27 cellular contexts compared by ENCODE assay signal in the genomic region with DNA sequence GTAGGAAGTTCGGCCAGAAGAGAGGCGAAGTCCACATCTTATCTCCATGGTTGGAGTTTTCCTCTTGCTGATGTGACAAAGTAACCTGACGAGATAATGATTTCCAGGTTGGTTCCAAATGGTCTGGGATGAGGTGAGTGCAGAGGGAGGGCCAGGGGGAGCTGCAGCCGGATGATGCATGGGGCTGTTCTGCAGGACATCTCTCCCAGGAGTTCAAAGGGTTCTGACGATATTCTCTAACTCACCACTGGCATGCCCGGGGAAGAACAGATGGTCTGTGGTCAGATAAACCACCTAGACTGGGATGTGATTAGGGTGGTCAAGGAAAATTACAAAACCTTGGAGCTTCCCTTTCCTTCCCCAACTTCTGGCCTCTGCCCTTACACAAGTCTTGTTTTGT.
DNase-seq lines count a peak whose midpoint lies in the region; ATAC-seq and TF ChIP-seq lines count a peak whose summit lies in the region.
"Had no signal": no experiment of that assay in that cellular context is flagged by ENCODE, and none has a peak within 500 bp of the region (broad histone marks: within the 10 kb centered on the region; RNA-seq: fewer than 3 reads in every experiment).

No MANE protein-coding gene starts in this region.

- H3K23ac ChIP-seq in mesenchymal stem cell (ENCODE audit: low read length in 2 of 2), result no peak overlapping the region

- H3K36me3 ChIP-seq in mesenchymal stem cell (ENCODE audit: control insufficient read depth in 1 of 2, insufficient read depth in 2 of 2, low read depth in 1 of 2, low read length in 2 of 2), result no peaks in the 10 kb centered on the region
- H3K36me3 ChIP-seq: heart left ventricle, left ventricle myocardium inferior, neural progenitor cell, transverse colon had no signal

- no peak overlapping the region for H2AFZ ChIP-seq in mesenchymal stem cell (ENCODE audit: low read depth, low read length)
- H2AFZ ChIP-seq: GM23248, neural progenitor cell had no signal

- H2BK120ac ChIP-seq in mesenchymal stem cell (ENCODE audit: low read depth, low read length), result no peak overlapping the region

- peak overlapping the region; percentile 58 for H3K27ac Mint-ChIP-seq in type B pancreatic cell
- no peak overlapping the region for H3K27ac Mint-ChIP-seq in activated naive CD8-positive, alpha-beta T cell treated with anti-CD3 and anti-CD28 coated beads for 36 hours
- H3K27ac Mint-ChIP-seq: activated naive CD4-positive, alpha-beta T cell treated with anti-CD3 and anti-CD28 coated beads for 36 hours; CD4-positive, alpha-beta memory T cell; T-helper 17 cell had no signal

- no peak overlapping the region for H4K91ac ChIP-seq in mesenchymal stem cell (ENCODE audit: low read length)

- H2AK5ac ChIP-seq in mesenchymal stem cell (ENCODE audit: low read length, severe bottlenecking), result no peak overlapping the region

- no peak overlapping the region for H3K4me2 ChIP-seq in mesenchymal stem cell (ENCODE audit: low read length, poor library complexity, severe bottlenecking)
- H3K4me2 ChIP-seq: neural progenitor cell had no signal

- peak overlapping the region; percentile 33 for H4K8ac ChIP-seq in mesenchymal stem cell (ENCODE audit: low read length)

- H3K14ac ChIP-seq in mesenchymal stem cell (ENCODE audit: low read length in 2 of 2), result no peak overlapping the region

- no peak overlapping the region for H2BK15ac ChIP-seq in mesenchymal stem cell (ENCODE audit: low read depth, poor library complexity, severe bottlenecking)

- H3K27me3 ChIP-seq in mesenchymal stem cell (ENCODE audit: control insufficient read depth in 1 of 2, insufficient read depth in 1 of 2, low read length in 2 of 2), result peaks cover 0 to 13% of the 10 kb centered on the region in 2 experiments
- H3K27me3 ChIP-seq: neural progenitor cell, transverse colon had no signal

- TF ChIP-seq CTCF in astrocyte of the spinal cord (IDR thresholded peaks at IDR 0.05; ENCODE audit: low read depth, low read length), result no peak
- no peak for TF ChIP-seq CTCF in type B pancreatic cell (conservative IDR thresholded peaks at IDR 0.05)

- H3K9me3 Mint-ChIP-seq in type B pancreatic cell, result peaks cover 6% of the 10 kb centered on the region
- no peaks in the 10 kb centered on the region for H3K9me3 Mint-ChIP-seq in activated naive CD8-positive, alpha-beta T cell treated with anti-CD3 and anti-CD28 coated beads for 36 hours
- H3K9me3 Mint-ChIP-seq: activated naive CD4-positive, alpha-beta T cell treated with anti-CD3 and anti-CD28 coated beads for 36 hours; neural progenitor cell had no signal

- H2BK12ac ChIP-seq in mesenchymal stem cell (ENCODE audit: low read length in 2 of 2), result peak overlapping the region in 1 of 2 experiments; percentile 59

- in situ Hi-C loops in astrocyte of the spinal cord (cut with HindIII; ENCODE audit: low sequenced_read_pairs), result no loop called here

- H2BK5ac ChIP-seq in mesenchymal stem cell (ENCODE audit: low read depth, low read length, poor library complexity, severe bottlenecking), result no peak overlapping the region

- no peak for ATAC-seq in GM19395 (IDR thresholded peaks at IDR 0.05; ENCODE audit: unreplicated experiment)
- ATAC-seq: heart left ventricle, T-helper 17 cell had no signal

- no peaks in the 10 kb centered on the region for H3K79me1 ChIP-seq in mesenchymal stem cell (replicated peaks; ENCODE audit: low read length, poor library complexity, severe bottlenecking)

- DNase-seq in NCI-H82 (lab: John Stamatoyannopoulos, UW) (peak; percentile 22), NCI-H82 treated with DMSO at 0.1 percent for 48 hours (lab: John Stamatoyannopoulos, UW; ENCODE audit: unreplicated experiment) (no peak), astrocyte of the spinal cord (ENCODE audit: low read depth, low spot score) (peak; percentile 41), mesenchymal stem cell (peak; percentile 83), type B pancreatic cell (ENCODE audit: extremely low spot score, unreplicated experiment) (no peak), NOMO-1 treated with DMSO at 0.1 percent for 48 hours (lab: John Stamatoyannopoulos, UW; ENCODE audit: unreplicated experiment) (no peak)
- DNase-seq in activated naive CD8-positive, alpha-beta T cell treated with anti-CD3 and anti-CD28 coated beads for 36 hours, result no peak
- DNase-seq: activated CD4-positive, alpha-beta T cell treated with anti-CD3 and anti-CD28 coated beads for 48 hours; activated naive CD4-positive, alpha-beta T cell treated with anti-CD3 and anti-CD28 coated beads for 36 hours; activated T-cell treated with anti-CD3 and anti-CD28 coated beads, Interleukin-2, amount 50 U/mL, for 48 hours; aorta; CD4-positive, alpha-beta memory T cell; cerebellar nuclear complex; DMS 273 treated with DMSO at 0.1 percent for 48 hours; GM23248; heart left ventricle; left ventricle myocardium inferior; MV-4-11; NCI-H526; RPMI8226; T-helper 17 cell; transverse colon had no signal

- peaks cover 42% of the 10 kb centered on the region for H3K4me1 Mint-ChIP-seq in type B pancreatic cell (ENCODE audit: unreplicated experiment)
- H3K4me1 Mint-ChIP-seq in activated naive CD8-positive, alpha-beta T cell treated with anti-CD3 and anti-CD28 coated beads for 36 hours, result no peaks in the 10 kb centered on the region
- H3K4me1 Mint-ChIP-seq: CD4-positive, alpha-beta memory T cell; T-helper 17 cell had no signal

- no peak overlapping the region for H3K9ac ChIP-seq in mesenchymal stem cell (ENCODE audit: low read length)
- H3K9ac ChIP-seq: GM23248, neural progenitor cell had no signal

- no peaks in the 10 kb centered on the region for H3K9me3 ChIP-seq in mesenchymal stem cell (ENCODE audit: control insufficient read depth, low read length)
- H3K9me3 ChIP-seq: heart left ventricle, left ventricle myocardium inferior, transverse colon had no signal

- H3K27ac ChIP-seq in mesenchymal stem cell (ENCODE audit: low read length, poor library complexity, severe bottlenecking), result no peak overlapping the region
- H3K27ac ChIP-seq: 22Rv1, epithelial cell of prostate, GM23248, heart left ventricle, left ventricle myocardium inferior, neural progenitor cell, SK-N-MC, transverse colon had no signal

- no peak overlapping the region for H3K4me3 ChIP-seq in astrocyte of the spinal cord (ENCODE audit: low read depth, low read length)
- H3K4me3 ChIP-seq in mesenchymal stem cell (ENCODE audit: insufficient read depth in 1 of 2, low read depth in 1 of 2, low read length in 2 of 2), result no peak overlapping the region
- H3K4me3 ChIP-seq: GM23248, heart left ventricle, left ventricle myocardium inferior, neural progenitor cell, SK-N-MC, transverse colon had no signal

- H3K4ac ChIP-seq in mesenchymal stem cell (ENCODE audit: low read depth in 1 of 2, low read length in 2 of 2), result no peak overlapping the region

- H3K36me3 Mint-ChIP-seq in type B pancreatic cell, result no peaks in the 10 kb centered on the region
- H3K36me3 Mint-ChIP-seq in activated naive CD8-positive, alpha-beta T cell treated with anti-CD3 and anti-CD28 coated beads for 36 hours, result no peaks in the 10 kb centered on the region
- H3K36me3 Mint-ChIP-seq: CD4-positive, alpha-beta memory T cell; neural progenitor cell had no signal

- peak overlapping the region; percentile 64 for H3K4me3 Mint-ChIP-seq in type B pancreatic cell
- no peak overlapping the region for H3K4me3 Mint-ChIP-seq in activated naive CD8-positive, alpha-beta T cell treated with anti-CD3 and anti-CD28 coated beads for 36 hours
- H3K4me3 Mint-ChIP-seq: activated naive CD4-positive, alpha-beta T cell treated with anti-CD3 and anti-CD28 coated beads for 36 hours; CD4-positive, alpha-beta memory T cell; neural progenitor cell; T-helper 17 cell had no signal

- H3K4me1 ChIP-seq in mesenchymal stem cell (ENCODE audit: control insufficient read depth, insufficient read depth, low read depth, low read length), result peaks cover 9% of the 10 kb centered on the region

- no peak overlapping the region for H3K18ac ChIP-seq in mesenchymal stem cell (ENCODE audit: low read depth in 1 of 2, low read length in 2 of 2)

- WGBS in mesenchymal stem cell, result 69% methylated on average over 5 of the region's 6 CpGs

- H3K27me3 Mint-ChIP-seq in type B pancreatic cell, result peaks cover 8% of the 10 kb centered on the region
- H3K27me3 Mint-ChIP-seq in activated naive CD8-positive, alpha-beta T cell treated with anti-CD3 and anti-CD28 coated beads for 36 hours, result no peaks in the 10 kb centered on the region
- H3K27me3 Mint-ChIP-seq: T-helper 17 cell had no signal

Comparison
In these comparisons a context has a peak if more than half of its experiments do, and no peak if none do; other contexts are left out.
1. DNase-seq: peak in NCI-H82 (single experiment), astrocyte of the spinal cord (single experiment) and mesenchymal stem cell (single experiment); none in NCI-H82 treated with DMSO at 0.1 percent for 48 hours (single experiment), type B pancreatic cell (single experiment), NOMO-1 treated with DMSO at 0.1 percent for 48 hours (single experiment) and activated naive CD8-positive, alpha-beta T cell treated with anti-CD3 and anti-CD28 coated beads for 36 hours (single experiment).